Comparison of ENCODE assay signal across 11 cellular contexts in the genomic region with DNA sequence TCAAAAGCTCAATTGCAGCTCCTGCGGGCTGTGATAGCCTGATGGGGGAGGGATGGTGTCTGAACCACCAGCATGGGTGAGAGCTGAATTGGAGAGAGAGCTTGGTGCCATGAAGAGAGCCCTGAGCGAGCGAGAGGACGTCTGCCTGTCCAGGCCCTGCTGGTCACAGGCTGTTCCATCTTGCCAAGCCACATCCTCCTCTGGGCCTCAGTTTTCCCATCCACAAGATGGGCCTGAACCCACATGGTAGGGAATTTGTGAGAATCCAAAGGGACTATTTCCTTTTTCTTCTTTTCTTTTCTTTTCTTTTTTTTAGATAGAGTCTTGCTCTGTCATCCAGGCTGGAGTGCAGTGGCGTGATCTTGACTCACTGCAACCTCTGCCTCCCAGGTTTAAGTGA.
"Had no signal": no experiment of that assay in that cellular context is flagged by ENCODE, and none has a peak within 500 bp of the region (broad histone marks: within the 10 kb centered on the region; RNA-seq: fewer than 3 reads in every experiment).

No MANE protein-coding gene starts in this region.

- H3K4me2 ChIP-seq: KMS-11 had no signal

- H3K9ac ChIP-seq: GM23248, KMS-11 had no signal

- H3K36me3 ChIP-seq: HAP-1 had no signal

- H3K27ac ChIP-seq: GM23248, HL-60, KMS-11 had no signal

- H3K9me3 ChIP-seq: HAP-1 had no signal

- ATAC-seq: HCT116 had no signal

- H2AFZ ChIP-seq: GM23248 had no signal

- H3K4me3 Mint-ChIP-seq: HFFc6 had no signal

- H3K4me1 ChIP-seq: HAP-1 had no signal

- H3K27ac Mint-ChIP-seq: HFFc6 had no signal

- DNase-seq: GM23248, GOT3, H7, HFFc6, IMR-90, Karpas-422, KBM-7 had no signal

- H3K4me3 ChIP-seq: GM23248, HAP-1 had no signal
